8 cellular contexts compared by ENCODE assay signal in genomic region chr2:97589598-97590510, GRCh38. TPM values are rescaled to one million over a fixed set of nuclear protein-coding genes. Genes with fewer than 3 reads are reported as not detected.
DNase-seq lines count a peak whose midpoint lies in the region; ATAC-seq and TF ChIP-seq lines count a peak whose summit lies in the region.
"Not testable (repeated sequence)": the region's sequence is repeated elsewhere in the genome, so short reads cannot be mapped to it uniquely, and the experiment has no call there.

ANKRD36B (minus strand) TSS chr2:97589877; CDS start chr2:97589685, 192 bp downstream.

- DNase-seq in activated naive CD8-positive, alpha-beta T cell treated with anti-CD3 and anti-CD28 coated beads, Interleukin-2, amount 50 U/mL, for 24 hours: peak; percentile 71
- DNase-seq in naive thymus-derived CD8-positive, alpha-beta T cell: peak; percentile 17 to 86 (median 67)
- peak; percentile 52 to 63 for DNase-seq in stimulated activated CD8-positive, alpha-beta memory T cell treated with anti-CD3 and anti-CD28 coated beads, Interleukin-15, amount 100 ng/mL, for 48 hours (ENCODE audit: low read depth in 2 of 2)

- H3K9me3 ChIP-seq in gastroesophageal sphincter: not testable (repeated sequence)

- intact Hi-C loops in T-helper 1 cell treated with Interleukin-12 subunit alpha and Interleukin-12 subunit beta and Interleukin-4 antibody, amounts not matched to agents 30 ng/mL and 1 ng/mL, for 36 hours (cut with micrococcal nuclease): loop anchor here (1.0 to 5.0 kb wide), 6 partner anchors 55 to 795 kb away; partner anchors contain the start of genes ACTR1B and TMEM131

- peak within 1 kb of the TSS; percentile 99 for H3K27ac Mint-ChIP-seq in activated naive CD8-positive, alpha-beta T cell treated with anti-CD3 and anti-CD28 coated beads, Interleukin-2, amount 50 U/mL, for 24 hours
- peak within 1 kb of the TSS; percentile 97 to 100 (median 99) for H3K27ac Mint-ChIP-seq in naive thymus-derived CD8-positive, alpha-beta T cell

- TF ChIP-seq POLR2A in gastroesophageal sphincter (IDR thresholded peaks at IDR 0.05): peak in 1 of 2 donors; percentile 13

- not testable (repeated sequence) for H3K4me1 Mint-ChIP-seq in activated naive CD8-positive, alpha-beta T cell treated with anti-CD3 and anti-CD28 coated beads, Interleukin-2, amount 50 U/mL, for 24 hours; naive thymus-derived CD8-positive, alpha-beta T cell

- H3K36me3 Mint-ChIP-seq in activated naive CD8-positive, alpha-beta T cell treated with anti-CD3 and anti-CD28 coated beads, Interleukin-2, amount 50 U/mL, for 24 hours (ENCODE audit: low read depth); naive thymus-derived CD8-positive, alpha-beta T cell: not testable (repeated sequence)

- not testable (repeated sequence) for H3K9me3 Mint-ChIP-seq in activated naive CD8-positive, alpha-beta T cell treated with anti-CD3 and anti-CD28 coated beads, Interleukin-2, amount 50 U/mL, for 24 hours; naive thymus-derived CD8-positive, alpha-beta T cell

- ATAC-seq in GM19463 (IDR thresholded peaks at IDR 0.05; ENCODE audit: unreplicated experiment) (peak; percentile 72), HG03432 (IDR thresholded peaks at IDR 0.05; ENCODE audit: unreplicated experiment) (peak; percentile 76), gastroesophageal sphincter (peak; percentile 90)
- ATAC-seq in activated naive CD8-positive, alpha-beta T cell treated with anti-CD3 and anti-CD28 coated beads, Interleukin-2, amount 50 U/mL, for 24 hours: peak; percentile 82
- ATAC-seq in naive thymus-derived CD8-positive, alpha-beta T cell: peak; percentile 80 to 81

- POLR2A ChIA-PET in naive thymus-derived CD8-positive, alpha-beta T cell (lab: Charles Lee): interaction anchor here (0.8 to 2.9 kb wide), 8 partner anchors 56 to 158 kb away, joined by 3 to 39 read pairs (median 5); partner anchors contain the start of genes COX5B and ZAP70

- not testable (repeated sequence) for H3K27me3 ChIP-seq in gastroesophageal sphincter

- H3K4me1 ChIP-seq in gastroesophageal sphincter: not testable (repeated sequence)

- H3K27ac ChIP-seq in C4-2B: peak within 1 kb of the TSS; percentile 90
- H3K27ac ChIP-seq in gastroesophageal sphincter: peak within 1 kb of the TSS; percentile 87 to 98 (median 95)

- not testable (repeated sequence) for H3K36me3 ChIP-seq in gastroesophageal sphincter

- H3K27me3 Mint-ChIP-seq in activated naive CD8-positive, alpha-beta T cell treated with anti-CD3 and anti-CD28 coated beads, Interleukin-2, amount 50 U/mL, for 24 hours; naive thymus-derived CD8-positive, alpha-beta T cell: not testable (repeated sequence)

- TF ChIP-seq EP300 in gastroesophageal sphincter (IDR thresholded peaks at IDR 0.05): not testable (repeated sequence)

- peak within 1 kb of the TSS; percentile 59 to 96 for H3K4me3 ChIP-seq in gastroesophageal sphincter

- TF ChIP-seq CTCF in C4-2B (conservative IDR thresholded peaks at IDR 0.05); gastroesophageal sphincter (IDR thresholded peaks at IDR 0.05): not testable (repeated sequence)

- 0% methylated on average over 7 of the region's 90 CpGs; no CpG with 5 or more reads in 1 of the 2 donors for WGBS in gastroesophageal sphincter (ENCODE audit: low coverage in 1 of 2), 2 donors

- H3K4me3 Mint-ChIP-seq in activated naive CD8-positive, alpha-beta T cell treated with anti-CD3 and anti-CD28 coated beads, Interleukin-2, amount 50 U/mL, for 24 hours: peak within 1 kb of the TSS; percentile 100
- H3K4me3 Mint-ChIP-seq in naive thymus-derived CD8-positive, alpha-beta T cell: peak within 1 kb of the TSS; percentile 95 to 99 (median 99)

RNA-seq across cellular contexts. Expression of gene ANKRD36B, which starts in this region (rescaled TPM):
- 72.0 and 75.5 TPM in 2 replicates for total RNA-seq in T-helper 1 cell treated with Interleukin-12 subunit alpha and Interleukin-12 subunit beta and Interleukin-4 antibody, amounts not matched to agents 30 ng/mL and 1 ng/mL, for 36 hours
- total RNA-seq in gastroesophageal sphincter: 10 to 100 TPM in 2 of 4 donors, 1 to 10 TPM in 2; 1.7 to 89.7 (median 18.5) TPM
- total RNA-seq in naive thymus-derived CD8-positive, alpha-beta T cell: 10 to 100 TPM; 76.4 to 78.7 TPM
- 10 to 100 TPM in 2 of 3 donors, 1 to 10 TPM in 1; 8.1 to 14.8 (median 14.3) TPM for polyA plus RNA-seq in naive thymus-derived CD8-positive, alpha-beta T cell

Comparison
In these comparisons a context has a peak if more than half of its experiments do, and no peak if none do; other contexts are left out.
1. Peak in every context shown above with its lines: DNase-seq, ATAC-seq, H3K4me3 ChIP-seq and H3K27ac ChIP-seq.